ENCODE assay signal across 22 cellular contexts in the genomic region with DNA sequence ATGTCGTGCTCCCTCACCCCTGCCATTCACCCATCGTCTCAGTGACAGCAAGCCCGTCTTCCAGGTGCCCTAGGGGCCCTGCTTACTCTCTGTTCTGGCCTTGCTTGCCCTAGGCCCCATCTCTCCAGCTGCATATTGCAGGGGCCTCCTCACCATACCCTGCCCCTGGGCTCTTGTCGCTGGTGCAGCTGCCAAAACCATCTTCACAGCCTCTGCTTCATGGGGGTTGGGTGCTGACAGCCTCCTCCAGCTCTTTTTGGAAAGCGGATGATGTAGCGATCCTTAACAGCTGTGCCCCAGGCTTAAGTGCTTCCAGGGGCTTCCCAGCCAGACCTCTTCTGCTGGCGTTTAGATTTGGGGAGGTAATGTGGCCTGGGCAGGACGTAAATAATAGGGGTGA.
DNase-seq lines count a peak whose midpoint lies in the region; ATAC-seq and TF ChIP-seq lines count a peak whose summit lies in the region.
"Had no signal": no experiment of that assay in that cellular context is flagged by ENCODE, and none has a peak within 500 bp of the region (broad histone marks: within the 10 kb centered on the region; RNA-seq: fewer than 3 reads in every experiment).

No MANE protein-coding gene starts in this region.

- ATAC-seq in naive thymus-derived CD4-positive, alpha-beta T cell, result no peak
- ATAC-seq: activated CD4-positive, alpha-beta T cell treated with anti-CD3 and anti-CD28 coated beads for 36 hours; activated CD8-positive, alpha-beta T cell treated with anti-CD3 and anti-CD28 coated beads for 36 hours; PC-3 had no signal

- H3K4me1 ChIP-seq in left ventricle myocardium inferior, result peaks cover 32% of the 10 kb centered on the region
- H3K4me1 ChIP-seq in osteoblast (ENCODE audit: insufficient read depth, low read length), result no peaks in the 10 kb centered on the region
- no peaks in the 10 kb centered on the region for H3K4me1 ChIP-seq in naive thymus-derived CD4-positive, alpha-beta T cell (ENCODE audit: control insufficient read depth in 2 of 2, insufficient read depth in 2 of 2, low read length in 2 of 2)
- H3K4me1 ChIP-seq: prostate gland, tibial nerve had no signal

- H3K4me3 Mint-ChIP-seq in naive thymus-derived CD4-positive, alpha-beta T cell, result no peak overlapping the region
- H3K4me3 Mint-ChIP-seq: activated CD4-positive, alpha-beta T cell treated with anti-CD3 and anti-CD28 coated beads for 36 hours; activated CD8-positive, alpha-beta T cell treated with anti-CD3 and anti-CD28 coated beads for 36 hours; activated T-helper 1 cell treated with anti-CD3 and anti-CD28 coated beads, Interleukin-12 subunit alpha, Interleukin-12 subunit beta, Interleukin-2, Interleukin-4 antibody, amounts not matched to agents 30 ng/mL and 10 ng/mL and 1 ng/mL, durations not matched to agents 14 hours and 24 hours and 36 hours had no signal

- no peak for TF ChIP-seq CTCF in left ventricle myocardium inferior (IDR thresholded peaks at IDR 0.05; ENCODE audit: borderline replicate concordance)
- no peak for TF ChIP-seq CTCF in osteoblast (IDR thresholded peaks at IDR 0.05; ENCODE audit: extremely low read depth, low read depth, low read length)

- H3K27me3 ChIP-seq in left ventricle myocardium inferior (ENCODE audit: low read depth) (no peaks in the 10 kb centered on the region), osteoblast (ENCODE audit: insufficient read depth, low read length) (no peaks in the 10 kb centered on the region)
- H3K27me3 ChIP-seq in naive thymus-derived CD4-positive, alpha-beta T cell (ENCODE audit: control insufficient read depth in 2 of 2, insufficient read depth in 2 of 2, low read length in 2 of 2), result no peaks in the 10 kb centered on the region
- H3K27me3 ChIP-seq: neutrophil, tibial nerve had no signal

- H3K9me3 Mint-ChIP-seq in naive thymus-derived CD4-positive, alpha-beta T cell, result no peaks in the 10 kb centered on the region
- H3K9me3 Mint-ChIP-seq: activated CD8-positive, alpha-beta T cell treated with anti-CD3 and anti-CD28 coated beads for 36 hours; activated T-helper 1 cell treated with anti-CD3 and anti-CD28 coated beads, Interleukin-12 subunit alpha, Interleukin-12 subunit beta, Interleukin-2, Interleukin-4 antibody, amounts not matched to agents 30 ng/mL and 10 ng/mL and 1 ng/mL, durations not matched to agents 14 hours and 24 hours and 36 hours had no signal

- POLR2A ChIA-PET in naive thymus-derived CD4-positive, alpha-beta T cell (lab: Charles Lee), result no interaction called here

- H3K9me3 ChIP-seq in left ventricle myocardium inferior (replicated peaks) (no peaks in the 10 kb centered on the region), osteoblast (ENCODE audit: low read depth, low read length) (no peaks in the 10 kb centered on the region)
- no peaks in the 10 kb centered on the region for H3K9me3 ChIP-seq in naive thymus-derived CD4-positive, alpha-beta T cell (ENCODE audit: control insufficient read depth in 2 of 3, low read length in 3 of 3)
- H3K9me3 ChIP-seq: neutrophil, prostate gland, tibial nerve had no signal

- no peaks in the 10 kb centered on the region for H3K79me2 ChIP-seq in osteoblast (ENCODE audit: insufficient read depth, low read length)

- no peak overlapping the region for H3K4me2 ChIP-seq in osteoblast (ENCODE audit: insufficient read depth, low read length)

- peak overlapping the region in 3 of 9 donors; percentile 17 to 62 (median 36) for H3K27ac Mint-ChIP-seq in naive thymus-derived CD4-positive, alpha-beta T cell
- H3K27ac Mint-ChIP-seq: activated CD4-positive, alpha-beta T cell treated with anti-CD3 and anti-CD28 coated beads for 36 hours; activated CD8-positive, alpha-beta T cell treated with anti-CD3 and anti-CD28 coated beads for 36 hours; activated T-helper 1 cell treated with anti-CD3 and anti-CD28 coated beads, Interleukin-12 subunit alpha, Interleukin-12 subunit beta, Interleukin-2, Interleukin-4 antibody, amounts not matched to agents 30 ng/mL and 10 ng/mL and 1 ng/mL, durations not matched to agents 14 hours and 24 hours and 36 hours had no signal

- H3K4me1 Mint-ChIP-seq in naive thymus-derived CD4-positive, alpha-beta T cell, result no peaks in the 10 kb centered on the region
- H3K4me1 Mint-ChIP-seq: activated CD4-positive, alpha-beta T cell treated with anti-CD3 and anti-CD28 coated beads for 36 hours had no signal

- H3K27ac ChIP-seq in left ventricle myocardium inferior (replicated peaks), result peak overlapping the region; percentile 67
- H3K27ac ChIP-seq in osteoblast (ENCODE audit: low read depth, low read length), result no peak overlapping the region
- no peak overlapping the region for H3K27ac ChIP-seq in naive thymus-derived CD4-positive, alpha-beta T cell (ENCODE audit: low read depth, low read length)
- H3K27ac ChIP-seq: neutrophil, prostate gland, tibial nerve had no signal

- no peak overlapping the region for H2AFZ ChIP-seq in osteoblast (ENCODE audit: low read length)

- H3K36me3 ChIP-seq in left ventricle myocardium inferior (peaks cover 78% of the 10 kb centered on the region), osteoblast (ENCODE audit: insufficient read depth, low read length) (peaks cover 17% of the 10 kb centered on the region)
- H3K36me3 ChIP-seq in naive thymus-derived CD4-positive, alpha-beta T cell (ENCODE audit: control insufficient read depth in 2 of 3, insufficient read depth in 3 of 3, low read length in 3 of 3), result peaks cover 1 to 98% (median 24%) of the 10 kb centered on the region in 3 experiments

- H3K4me3 ChIP-seq in left ventricle myocardium inferior (no peak overlapping the region), osteoblast (ENCODE audit: insufficient read depth, low read length) (no peak overlapping the region)
- no peak overlapping the region for H3K4me3 ChIP-seq in naive thymus-derived CD4-positive, alpha-beta T cell (ENCODE audit: low read length)
- H3K4me3 ChIP-seq: prostate gland, tibial nerve had no signal

- DNase-seq in NCI-H446 (lab: John Stamatoyannopoulos, UW) (peak; percentile 62 to 80), NCI-H82 treated with DMSO at 0.1 percent for 48 hours (lab: John Stamatoyannopoulos, UW; ENCODE audit: unreplicated experiment) (peak; percentile 4), left ventricle myocardium inferior (peak; percentile 60), osteoblast (ENCODE audit: insufficient read length, low spot score, missing footprints) (peak; percentile 39), D341Med (ENCODE audit: low spot score) (no peak), cerebellar nuclear complex (lab: John Stamatoyannopoulos, UW) (no peak)
- no peak for DNase-seq in naive thymus-derived CD4-positive, alpha-beta T cell
- DNase-seq: activated CD4-positive, alpha-beta T cell treated with anti-CD3 and anti-CD28 coated beads for 36 hours; activated CD8-positive, alpha-beta memory T cell treated with anti-CD3 and anti-CD28 coated beads, Interleukin-2, amount 50 U/mL, for 48 hours; activated CD8-positive, alpha-beta T cell treated with anti-CD3 and anti-CD28 coated beads for 36 hours; activated naive CD4-positive, alpha-beta T cell treated with Interleukin-2 at 50 U/mL for 16 hours; DMS53; hippocampal formation; Karpas-422; mesenchymal stem cell; NCI-H1436; PC-3; stimulated activated CD4-positive, alpha-beta T cell treated with anti-CD3 and anti-CD28 coated beads, Interleukin-4, amount 100 ng/mL, for 24 hours had no signal

- peaks cover 0 to 36% (median 4%) of the 10 kb centered on the region in 5 donors for H3K36me3 Mint-ChIP-seq in naive thymus-derived CD4-positive, alpha-beta T cell

- CTCF ChIA-PET in naive thymus-derived CD4-positive, alpha-beta T cell (lab: Charles Lee), result no interaction called here

- intact Hi-C loops in left ventricle myocardium inferior (cut with micrococcal nuclease), result no loop called here
- intact Hi-C loops in naive thymus-derived CD4-positive, alpha-beta T cell (cut with micrococcal nuclease), result no loop called here

- H4K20me1 ChIP-seq in osteoblast (ENCODE audit: insufficient read depth, low read length), result peaks cover 3% of the 10 kb centered on the region

- H3K27me3 Mint-ChIP-seq in naive thymus-derived CD4-positive, alpha-beta T cell, result no peaks in the 10 kb centered on the region
- H3K27me3 Mint-ChIP-seq: activated CD4-positive, alpha-beta T cell treated with anti-CD3 and anti-CD28 coated beads for 36 hours; activated CD8-positive, alpha-beta T cell treated with anti-CD3 and anti-CD28 coated beads for 36 hours had no signal

Comparison
In these comparisons a context has a peak if more than half of its experiments do, and no peak if none do; other contexts are left out.
1. DNase-seq: peak in NCI-H446 (2 of 2), NCI-H82 treated with DMSO at 0.1 percent for 48 hours (single experiment), left ventricle myocardium inferior (single experiment) and osteoblast (single experiment); none in D341Med (single experiment), cerebellar nuclear complex (0 of 2) and naive thymus-derived CD4-positive, alpha-beta T cell (0 of 9).